Comparison of ENCODE assay signal across 8 cellular contexts in the genomic region with DNA sequence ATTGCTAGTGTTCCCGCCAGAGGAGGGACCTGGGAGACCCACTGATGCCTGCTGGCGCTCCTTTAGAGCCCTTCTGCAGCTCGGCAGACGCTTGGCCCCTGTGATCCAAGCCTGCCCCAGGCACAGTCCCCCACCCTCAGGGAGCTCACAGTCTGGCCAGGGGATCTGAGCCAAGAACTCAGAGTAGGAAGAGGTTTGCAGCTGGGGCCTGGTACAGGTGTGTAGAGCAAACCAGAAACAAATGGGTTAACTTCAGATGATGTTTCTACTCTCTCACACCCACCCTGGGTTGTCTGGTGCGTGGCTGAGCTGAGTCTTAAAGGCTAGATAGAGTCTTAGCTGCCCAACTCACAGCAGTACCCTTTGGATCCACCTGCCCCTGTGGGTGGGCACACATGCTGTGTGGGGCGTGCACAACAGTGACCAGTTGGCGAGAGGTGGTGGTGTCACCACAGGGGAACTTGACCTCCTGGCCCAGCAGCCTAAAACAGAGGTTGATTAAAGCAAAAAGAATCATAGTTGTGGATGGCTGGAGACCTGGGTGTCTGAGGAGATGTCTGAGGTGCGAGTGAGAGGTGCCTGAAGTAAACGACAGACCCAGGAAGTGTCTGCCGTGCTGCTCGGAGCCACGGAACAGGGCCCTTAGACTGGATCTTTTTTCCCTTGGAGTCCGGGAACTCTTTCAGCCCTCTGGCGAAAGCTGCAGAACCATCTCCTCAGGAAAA. TPM values are rescaled to one million over a fixed set of nuclear protein-coding genes. Genes with fewer than 3 reads are reported as not detected.
DNase-seq lines count a peak whose midpoint lies in the region; ATAC-seq and TF ChIP-seq lines count a peak whose summit lies in the region.

No MANE protein-coding gene starts in this region.

- H3K27me3 ChIP-seq in CD4-positive, CD25-positive, alpha-beta regulatory T cell (ENCODE audit: control insufficient read depth, insufficient read depth, low read length): no peaks in the 10 kb centered on the region
- peaks cover 0 to 13% (median 0%) of the 10 kb centered on the region in 4 donors for H3K27me3 ChIP-seq in esophagus muscularis mucosa
- no peaks in the 10 kb centered on the region for H3K27me3 ChIP-seq in sigmoid colon

- TF ChIP-seq EP300 in esophagus muscularis mucosa (IDR thresholded peaks at IDR 0.05): no peak
- TF ChIP-seq EP300 in sigmoid colon (IDR thresholded peaks at IDR 0.05): no peak

- peaks cover 0 to 2% (median 0%) of the 10 kb centered on the region in 7 donors for H3K9me3 Mint-ChIP-seq in CD4-positive, CD25-positive, alpha-beta regulatory T cell

- H3K27ac Mint-ChIP-seq in CD4-positive, CD25-positive, alpha-beta regulatory T cell: peak overlapping the region; percentile 43 to 96 (median 91)

- no peak for DNase-seq in CD4-positive, CD25-positive, alpha-beta regulatory T cell
- DNase-seq in M059J (ENCODE audit: low read depth) (peak; percentile 31), esophagus muscularis mucosa (ENCODE audit: extremely low spot score) (no peak), sigmoid colon (no peak), pons (ENCODE audit: low spot score) (no peak)

- H3K4me3 Mint-ChIP-seq in CD4-positive, CD25-positive, alpha-beta regulatory T cell: peak overlapping the region in 3 of 4 donors; percentile 22 to 55 (median 38)

- no peaks in the 10 kb centered on the region for H3K9me3 ChIP-seq in CD4-positive, CD25-positive, alpha-beta regulatory T cell (ENCODE audit: control insufficient read depth in 2 of 2, low read length in 2 of 2)
- H3K9me3 ChIP-seq in esophagus muscularis mucosa (no peaks in the 10 kb centered on the region), sigmoid colon (no peaks in the 10 kb centered on the region)

- no peaks in the 10 kb centered on the region for H3K36me3 ChIP-seq in CD4-positive, CD25-positive, alpha-beta regulatory T cell (ENCODE audit: control insufficient read depth, insufficient read depth, low read length)
- H3K36me3 ChIP-seq in esophagus muscularis mucosa: no peaks in the 10 kb centered on the region
- no peaks in the 10 kb centered on the region for H3K36me3 ChIP-seq in sigmoid colon

- intact Hi-C loops in esophagus muscularis mucosa (cut with DNase I) (no loop called here), sigmoid colon (cut with DNase I) (no loop called here)

- H3K36me3 Mint-ChIP-seq in CD4-positive, CD25-positive, alpha-beta regulatory T cell: no peaks in the 10 kb centered on the region

- 63% methylated on average over 10 of the region's 14 CpGs for WGBS in esophagus muscularis mucosa
- 79 to 83% methylated on average over 14 of the region's 14 CpGs for WGBS in sigmoid colon, 2 donors

- H3K27ac ChIP-seq in CD4-positive, CD25-positive, alpha-beta regulatory T cell (ENCODE audit: insufficient read depth, low read length, poor library complexity, severe bottlenecking): peak overlapping the region; percentile 37
- peak overlapping the region; percentile 30 to 65 (median 42) for H3K27ac ChIP-seq in esophagus muscularis mucosa (replicated peaks in 1 of 4)
- peak overlapping the region in 3 of 4 donors; percentile 17 to 60 (median 60) for H3K27ac ChIP-seq in sigmoid colon

- H3K4me1 Mint-ChIP-seq in CD4-positive, CD25-positive, alpha-beta regulatory T cell: peaks cover 17 to 58% (median 38%) of the 10 kb centered on the region in 4 donors

- H3K4me3 ChIP-seq in CD4-positive, CD25-positive, alpha-beta regulatory T cell (ENCODE audit: low read depth, low read length): no peak overlapping the region
- H3K4me3 ChIP-seq in esophagus muscularis mucosa (no peak overlapping the region), sigmoid colon (no peak overlapping the region)

- H3K4me1 ChIP-seq in CD4-positive, CD25-positive, alpha-beta regulatory T cell (ENCODE audit: control insufficient read depth, insufficient read depth, low read length, poor library complexity, severe bottlenecking): peaks cover 48% of the 10 kb centered on the region
- H3K4me1 ChIP-seq in esophagus muscularis mucosa: peaks cover 6 to 32% (median 12%) of the 10 kb centered on the region in 4 donors
- peaks cover 0 to 1% (median under 1%) of the 10 kb centered on the region in 4 donors for H3K4me1 ChIP-seq in sigmoid colon

- TF ChIP-seq CTCF in esophagus muscularis mucosa (IDR thresholded peaks at IDR 0.05): no peak
- TF ChIP-seq CTCF in sigmoid colon (IDR thresholded peaks at IDR 0.05): no peak

- ATAC-seq in CD4-positive, CD25-positive, alpha-beta regulatory T cell (ENCODE audit: low read depth in 2 of 2): no peak
- no peak for ATAC-seq in HG02938 (IDR thresholded peaks at IDR 0.05; ENCODE audit: unreplicated experiment)
- no peak for ATAC-seq in HG03159 (IDR thresholded peaks at IDR 0.05; ENCODE audit: unreplicated experiment)
- ATAC-seq in GM18519 (IDR thresholded peaks at IDR 0.05; ENCODE audit: low FRiP score, unreplicated experiment): no peak

- TF ChIP-seq POLR2A in esophagus muscularis mucosa (IDR thresholded peaks at IDR 0.05; ENCODE audit: low read depth) (no peak), sigmoid colon (IDR thresholded peaks at IDR 0.05) (no peak)

- no peaks in the 10 kb centered on the region for H3K27me3 Mint-ChIP-seq in CD4-positive, CD25-positive, alpha-beta regulatory T cell

RNA-seq across cellular contexts. Expression of gene SRGN, which starts 31.2 kb away (rescaled TPM):
- total RNA-seq in CD4-positive, CD25-positive, alpha-beta regulatory T cell: 580 TPM
- polyA plus RNA-seq in CD4-positive, CD25-positive, alpha-beta regulatory T cell: 100 to 1,000 TPM; 254 to 402 (median 306) TPM
- 740 and 865 TPM in 2 replicates for total RNA-seq in M059J (2014; rRNA removed; shearing (Covaris generic))
- 100 to 1,000 TPM in 1 of 4 donors, 10 to 100 TPM in 3; 44.9 to 201 (median 82.3) TPM for total RNA-seq in esophagus muscularis mucosa
- 10 to 100 TPM; 45.7 to 93.1 (median 81.6) TPM for total RNA-seq in sigmoid colon
- polyA plus RNA-seq in sigmoid colon: 100 to 1,000 TPM in 2 of 3 donors, 10 to 100 TPM in 1; 28.2 to 140 (median 124) TPM
